In the genomic region with DNA sequence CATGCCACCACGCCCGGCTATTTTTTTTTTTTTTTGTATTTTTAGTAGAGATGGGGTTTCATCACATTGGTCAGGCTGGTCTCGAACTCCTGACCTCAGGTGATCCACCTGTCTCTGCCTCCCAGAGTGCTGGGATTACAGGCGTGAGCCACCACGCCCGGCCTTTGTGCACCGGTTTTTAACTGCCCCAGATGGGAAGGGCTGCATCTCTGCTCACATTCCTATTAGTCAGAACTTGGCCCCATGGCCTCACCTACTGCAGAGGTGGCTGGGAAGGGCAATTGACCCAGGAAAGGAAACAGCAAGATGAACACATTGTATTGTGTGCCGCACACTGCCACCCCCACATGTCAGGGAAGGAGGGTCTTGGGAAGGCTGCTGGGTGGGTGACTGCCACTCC, we compare ENCODE assay signal across 14 cellular contexts. TPM values are rescaled to one million over a fixed set of nuclear protein-coding genes. Genes with fewer than 3 reads are reported as not detected.
"Had no signal": no experiment of that assay in that cellular context is flagged by ENCODE, and none has a peak within 500 bp of the region (broad histone marks: within the 10 kb centered on the region; RNA-seq: fewer than 3 reads in every experiment).

No MANE protein-coding gene starts in this region.

RNA-seq across cellular contexts. Expression of a gene that starts 19.5 kb away (rescaled TPM):
- total RNA-seq: activated B cell treated with CpG ODN at 0.5 μM for 24 hours; activated CD4-positive, alpha-beta memory T cell treated with anti-CD3 and anti-CD28 coated beads for 36 hours; activated CD4-positive, alpha-beta T cell treated with anti-CD3 and anti-CD28 coated beads, Interleukin-2, amount 10 ng/mL, durations not matched to agents 24 days and 14 days; activated CD8-positive, alpha-beta memory T cell treated with anti-CD3 and anti-CD28 coated beads for 36 hours; activated CD8-positive, alpha-beta T cell treated with anti-CD3 and anti-CD28 coated beads for 36 hours; activated naive CD4-positive, alpha-beta T cell treated with anti-CD3 and anti-CD28 coated beads for 36 hours; activated naive CD4-positive, alpha-beta T cell treated with anti-CD3 and anti-CD28 coated beads, Interleukin-2, amount 50 U/mL, for 72 hours; activated naive CD8-positive, alpha-beta T cell treated with anti-CD3 and anti-CD28 coated beads for 36 hours; activated T-cell treated with anti-CD3 and anti-CD28 coated beads, Interleukin-2, amount 50 U/mL, for 4 hours; activated T-cell treated with anti-CD3 and anti-CD28 coated beads, Interleukin-2, amount 50 U/mL, for 72 hours; activated T-helper 1 cell treated with anti-CD3 and anti-CD28 coated beads, Interleukin-12 subunit alpha, Interleukin-12 subunit beta, Interleukin-2, Interleukin-4 antibody, amounts not matched to agents 30 ng/mL and 10 ng/mL and 1 ng/mL, durations not matched to agents 14 hours and 24 hours and 36 hours; activated T-helper 17 cell treated with anti-CD3 and anti-CD28 coated beads, Interleukin-2, amount 50 U/mL, for 72 hours; astrocyte had no signal

RNA-seq across cellular contexts. Expression of a gene that starts 50.6 kb away (rescaled TPM):
- total RNA-seq: body of pancreas had no signal

RNA-seq across cellular contexts. Expression of a gene that starts 54.0 kb away (rescaled TPM):
- total RNA-seq: activated B cell treated with CpG ODN at 0.5 μM for 24 hours; activated CD4-positive, alpha-beta memory T cell treated with anti-CD3 and anti-CD28 coated beads for 36 hours; activated CD4-positive, alpha-beta T cell treated with anti-CD3 and anti-CD28 coated beads, Interleukin-2, amount 10 ng/mL, durations not matched to agents 24 days and 14 days; activated CD8-positive, alpha-beta memory T cell treated with anti-CD3 and anti-CD28 coated beads for 36 hours; activated CD8-positive, alpha-beta T cell treated with anti-CD3 and anti-CD28 coated beads for 36 hours; activated naive CD4-positive, alpha-beta T cell treated with anti-CD3 and anti-CD28 coated beads for 36 hours; activated naive CD4-positive, alpha-beta T cell treated with anti-CD3 and anti-CD28 coated beads, Interleukin-2, amount 50 U/mL, for 72 hours; activated naive CD8-positive, alpha-beta T cell treated with anti-CD3 and anti-CD28 coated beads for 36 hours; activated T-cell treated with anti-CD3 and anti-CD28 coated beads, Interleukin-2, amount 50 U/mL, for 72 hours; activated T-helper 1 cell treated with anti-CD3 and anti-CD28 coated beads, Interleukin-12 subunit alpha, Interleukin-12 subunit beta, Interleukin-2, Interleukin-4 antibody, amounts not matched to agents 30 ng/mL and 10 ng/mL and 1 ng/mL, durations not matched to agents 14 hours and 24 hours and 36 hours; activated T-helper 17 cell treated with anti-CD3 and anti-CD28 coated beads, Interleukin-2, amount 50 U/mL, for 72 hours had no signal
